In the genomic region with DNA sequence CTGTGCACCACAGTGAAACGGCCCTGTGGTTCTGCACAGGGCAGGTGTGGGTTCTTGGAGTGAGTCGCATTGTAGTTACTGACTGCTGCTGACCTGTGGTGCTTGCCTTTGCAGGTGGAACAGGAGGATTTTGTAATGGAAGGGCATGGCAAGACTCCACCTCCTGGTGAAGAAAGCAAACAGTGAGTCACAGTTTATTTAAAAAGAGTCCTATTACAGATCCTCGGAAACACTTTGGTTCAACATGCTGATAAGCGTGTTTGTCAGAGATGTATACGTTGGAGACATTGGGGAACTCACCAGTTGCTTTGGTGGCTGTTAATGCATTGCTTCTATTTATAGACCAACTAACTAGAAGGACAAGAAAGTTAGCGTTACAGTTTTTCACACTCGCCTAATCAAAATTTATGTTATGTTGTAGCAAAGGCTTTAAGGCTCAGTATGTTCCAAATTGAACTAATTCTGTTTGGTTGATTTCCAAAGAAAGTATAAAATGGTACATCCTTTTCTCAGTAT, we compare ENCODE assay signal across 1 cellular context.
TF ChIP-seq lines count a peak whose summit lies in the region.

No MANE protein-coding gene starts in this region.

TF ChIP-seq in HepG2, 621 proteins besides CTCF, POLR2A, EP300 and RAD21 (continued from another document and continues in another):
- TF ChIP-seq, protein P1, sequence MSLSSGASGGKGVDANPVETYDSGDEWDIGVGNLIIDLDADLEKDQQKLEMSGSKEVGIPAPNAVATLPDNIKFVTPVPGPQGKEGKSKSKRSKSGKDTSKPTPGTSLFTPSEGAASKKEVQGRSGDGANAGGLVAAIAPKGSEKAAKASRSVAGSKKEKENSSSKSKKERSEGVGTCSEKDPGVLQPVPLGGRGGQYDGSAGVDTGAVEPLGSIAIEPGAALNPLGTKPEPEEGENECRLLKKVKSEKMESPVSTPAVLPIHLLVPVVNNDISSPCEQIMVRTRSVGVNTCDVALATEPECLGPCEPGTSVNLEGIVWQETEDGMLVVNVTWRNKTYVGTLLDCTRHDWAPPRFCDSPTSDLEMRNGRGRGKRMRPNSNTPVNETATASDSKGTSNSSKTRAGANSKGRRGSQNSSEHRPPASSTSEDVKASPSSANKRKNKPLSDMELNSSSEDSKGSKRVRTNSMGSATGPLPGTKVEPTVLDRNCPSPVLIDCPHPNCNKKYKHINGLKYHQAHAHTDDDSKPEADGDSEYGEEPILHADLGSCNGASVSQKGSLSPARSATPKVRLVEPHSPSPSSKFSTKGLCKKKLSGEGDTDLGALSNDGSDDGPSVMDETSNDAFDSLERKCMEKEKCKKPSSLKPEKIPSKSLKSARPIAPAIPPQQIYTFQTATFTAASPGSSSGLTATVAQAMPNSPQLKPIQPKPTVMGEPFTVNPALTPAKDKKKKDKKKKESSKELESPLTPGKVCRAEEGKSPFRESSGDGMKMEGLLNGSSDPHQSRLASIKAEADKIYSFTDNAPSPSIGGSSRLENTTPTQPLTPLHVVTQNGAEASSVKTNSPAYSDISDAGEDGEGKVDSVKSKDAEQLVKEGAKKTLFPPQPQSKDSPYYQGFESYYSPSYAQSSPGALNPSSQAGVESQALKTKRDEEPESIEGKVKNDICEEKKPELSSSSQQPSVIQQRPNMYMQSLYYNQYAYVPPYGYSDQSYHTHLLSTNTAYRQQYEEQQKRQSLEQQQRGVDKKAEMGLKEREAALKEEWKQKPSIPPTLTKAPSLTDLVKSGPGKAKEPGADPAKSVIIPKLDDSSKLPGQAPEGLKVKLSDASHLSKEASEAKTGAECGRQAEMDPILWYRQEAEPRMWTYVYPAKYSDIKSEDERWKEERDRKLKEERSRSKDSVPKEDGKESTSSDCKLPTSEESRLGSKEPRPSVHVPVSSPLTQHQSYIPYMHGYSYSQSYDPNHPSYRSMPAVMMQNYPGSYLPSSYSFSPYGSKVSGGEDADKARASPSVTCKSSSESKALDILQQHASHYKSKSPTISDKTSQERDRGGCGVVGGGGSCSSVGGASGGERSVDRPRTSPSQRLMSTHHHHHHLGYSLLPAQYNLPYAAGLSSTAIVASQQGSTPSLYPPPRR (CRISPR knock-in tag; IDR thresholded peaks at IDR 0.05; ENCODE audit: borderline replicate concordance) = peak; percentile 97
- TF ChIP-seq KLF15 (CRISPR knock-in tag; IDR thresholded peaks at IDR 0.05; ENCODE audit: borderline replicate concordance) = no peak
- TF ChIP-seq, protein P2, sequence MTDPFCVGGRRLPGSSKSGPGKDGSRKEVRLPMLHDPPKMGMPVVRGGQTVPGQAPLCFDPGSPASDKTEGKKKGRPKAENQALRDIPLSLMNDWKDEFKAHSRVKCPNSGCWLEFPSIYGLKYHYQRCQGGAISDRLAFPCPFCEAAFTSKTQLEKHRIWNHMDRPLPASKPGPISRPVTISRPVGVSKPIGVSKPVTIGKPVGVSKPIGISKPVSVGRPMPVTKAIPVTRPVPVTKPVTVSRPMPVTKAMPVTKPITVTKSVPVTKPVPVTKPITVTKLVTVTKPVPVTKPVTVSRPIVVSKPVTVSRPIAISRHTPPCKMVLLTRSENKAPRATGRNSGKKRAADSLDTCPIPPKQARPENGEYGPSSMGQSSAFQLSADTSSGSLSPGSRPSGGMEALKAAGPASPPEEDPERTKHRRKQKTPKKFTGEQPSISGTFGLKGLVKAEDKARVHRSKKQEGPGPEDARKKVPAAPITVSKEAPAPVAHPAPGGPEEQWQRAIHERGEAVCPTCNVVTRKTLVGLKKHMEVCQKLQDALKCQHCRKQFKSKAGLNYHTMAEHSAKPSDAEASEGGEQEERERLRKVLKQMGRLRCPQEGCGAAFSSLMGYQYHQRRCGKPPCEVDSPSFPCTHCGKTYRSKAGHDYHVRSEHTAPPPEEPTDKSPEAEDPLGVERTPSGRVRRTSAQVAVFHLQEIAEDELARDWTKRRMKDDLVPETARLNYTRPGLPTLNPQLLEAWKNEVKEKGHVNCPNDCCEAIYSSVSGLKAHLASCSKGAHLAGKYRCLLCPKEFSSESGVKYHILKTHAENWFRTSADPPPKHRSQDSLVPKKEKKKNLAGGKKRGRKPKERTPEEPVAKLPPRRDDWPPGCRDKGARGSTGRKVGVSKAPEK (CRISPR knock-in tag; IDR thresholded peaks at IDR 0.05; ENCODE audit: borderline replicate concordance) = peak; percentile 92
- TF ChIP-seq, protein P3, sequence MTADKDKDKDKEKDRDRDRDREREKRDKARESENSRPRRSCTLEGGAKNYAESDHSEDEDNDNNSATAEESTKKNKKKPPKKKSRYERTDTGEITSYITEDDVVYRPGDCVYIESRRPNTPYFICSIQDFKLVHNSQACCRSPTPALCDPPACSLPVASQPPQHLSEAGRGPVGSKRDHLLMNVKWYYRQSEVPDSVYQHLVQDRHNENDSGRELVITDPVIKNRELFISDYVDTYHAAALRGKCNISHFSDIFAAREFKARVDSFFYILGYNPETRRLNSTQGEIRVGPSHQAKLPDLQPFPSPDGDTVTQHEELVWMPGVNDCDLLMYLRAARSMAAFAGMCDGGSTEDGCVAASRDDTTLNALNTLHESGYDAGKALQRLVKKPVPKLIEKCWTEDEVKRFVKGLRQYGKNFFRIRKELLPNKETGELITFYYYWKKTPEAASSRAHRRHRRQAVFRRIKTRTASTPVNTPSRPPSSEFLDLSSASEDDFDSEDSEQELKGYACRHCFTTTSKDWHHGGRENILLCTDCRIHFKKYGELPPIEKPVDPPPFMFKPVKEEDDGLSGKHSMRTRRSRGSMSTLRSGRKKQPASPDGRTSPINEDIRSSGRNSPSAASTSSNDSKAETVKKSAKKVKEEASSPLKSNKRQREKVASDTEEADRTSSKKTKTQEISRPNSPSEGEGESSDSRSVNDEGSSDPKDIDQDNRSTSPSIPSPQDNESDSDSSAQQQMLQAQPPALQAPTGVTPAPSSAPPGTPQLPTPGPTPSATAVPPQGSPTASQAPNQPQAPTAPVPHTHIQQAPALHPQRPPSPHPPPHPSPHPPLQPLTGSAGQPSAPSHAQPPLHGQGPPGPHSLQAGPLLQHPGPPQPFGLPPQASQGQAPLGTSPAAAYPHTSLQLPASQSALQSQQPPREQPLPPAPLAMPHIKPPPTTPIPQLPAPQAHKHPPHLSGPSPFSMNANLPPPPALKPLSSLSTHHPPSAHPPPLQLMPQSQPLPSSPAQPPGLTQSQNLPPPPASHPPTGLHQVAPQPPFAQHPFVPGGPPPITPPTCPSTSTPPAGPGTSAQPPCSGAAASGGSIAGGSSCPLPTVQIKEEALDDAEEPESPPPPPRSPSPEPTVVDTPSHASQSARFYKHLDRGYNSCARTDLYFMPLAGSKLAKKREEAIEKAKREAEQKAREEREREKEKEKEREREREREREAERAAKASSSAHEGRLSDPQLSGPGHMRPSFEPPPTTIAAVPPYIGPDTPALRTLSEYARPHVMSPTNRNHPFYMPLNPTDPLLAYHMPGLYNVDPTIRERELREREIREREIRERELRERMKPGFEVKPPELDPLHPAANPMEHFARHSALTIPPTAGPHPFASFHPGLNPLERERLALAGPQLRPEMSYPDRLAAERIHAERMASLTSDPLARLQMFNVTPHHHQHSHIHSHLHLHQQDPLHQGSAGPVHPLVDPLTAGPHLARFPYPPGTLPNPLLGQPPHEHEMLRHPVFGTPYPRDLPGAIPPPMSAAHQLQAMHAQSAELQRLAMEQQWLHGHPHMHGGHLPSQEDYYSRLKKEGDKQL (CRISPR knock-in tag; IDR thresholded peaks at IDR 0.05; ENCODE audit: low read depth) = peak; percentile 96
- no peak for TF ChIP-seq SUZ12 (IDR thresholded peaks at IDR 0.05; ENCODE audit: low read depth, low read length)
- peak; percentile 97 for TF ChIP-seq ATF3 (CRISPR knock-in tag; IDR thresholded peaks at IDR 0.05)
- no peak for TF ChIP-seq ZNF362 (CRISPR knock-in tag; IDR thresholded peaks at IDR 0.05; ENCODE audit: borderline replicate concordance)
- TF ChIP-seq RFXAP (CRISPR knock-in tag; IDR thresholded peaks at IDR 0.05; ENCODE audit: borderline replicate concordance) = no peak
- peak; percentile 60; the same call in 1 of the 2 replicates for TF ChIP-seq ELF3 (CRISPR knock-in tag; IDR thresholded peaks at IDR 0.05)
- TF ChIP-seq ZBED4 (CRISPR knock-in tag; IDR thresholded peaks at IDR 0.05; ENCODE audit: borderline replicate concordance) = 0 out of 2 replicates have a peak, but pooled peaks have one; percentile 35
- peak; percentile 99 for TF ChIP-seq SP5 (CRISPR knock-in tag; IDR thresholded peaks at IDR 0.05; ENCODE audit: borderline replicate concordance, low read depth)
- TF ChIP-seq PITX1 (CRISPR knock-in tag; IDR thresholded peaks at IDR 0.05) = peak; percentile 80; the same call in 1 of the 2 replicates
- TF ChIP-seq TRIM24 (CRISPR knock-in tag; IDR thresholded peaks at IDR 0.05) = no peak
- no peak for TF ChIP-seq GABPA (IDR thresholded peaks at IDR 0.05; ENCODE audit: low read depth, low read length)
- peak; percentile 50; the same call in 1 of the 2 replicates for TF ChIP-seq GABPA (CRISPR knock-in tag; IDR thresholded peaks at IDR 0.05; ENCODE audit: low read depth)
- peak; percentile 88; the same call in 1 of the 2 replicates for TF ChIP-seq HMG20B (CRISPR knock-in tag; conservative IDR thresholded peaks at IDR 0.05)
- TF ChIP-seq, protein P4, sequence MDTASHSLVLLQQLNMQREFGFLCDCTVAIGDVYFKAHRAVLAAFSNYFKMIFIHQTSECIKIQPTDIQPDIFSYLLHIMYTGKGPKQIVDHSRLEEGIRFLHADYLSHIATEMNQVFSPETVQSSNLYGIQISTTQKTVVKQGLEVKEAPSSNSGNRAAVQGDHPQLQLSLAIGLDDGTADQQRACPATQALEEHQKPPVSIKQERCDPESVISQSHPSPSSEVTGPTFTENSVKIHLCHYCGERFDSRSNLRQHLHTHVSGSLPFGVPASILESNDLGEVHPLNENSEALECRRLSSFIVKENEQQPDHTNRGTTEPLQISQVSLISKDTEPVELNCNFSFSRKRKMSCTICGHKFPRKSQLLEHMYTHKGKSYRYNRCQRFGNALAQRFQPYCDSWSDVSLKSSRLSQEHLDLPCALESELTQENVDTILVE (CRISPR knock-in tag; IDR thresholded peaks at IDR 0.05) = peak; percentile 53; the same call in 1 of the 2 replicates
- TF ChIP-seq ARID5B (CRISPR knock-in tag; IDR thresholded peaks at IDR 0.05) = peak; percentile 93
- peak; percentile 38; the same call in 1 of the 2 replicates for TF ChIP-seq NFIC (IDR thresholded peaks at IDR 0.05; ENCODE audit: low read length)
- peak; percentile 41; the same call in 1 of the 2 replicates for TF ChIP-seq ZNF136 (CRISPR knock-in tag; IDR thresholded peaks at IDR 0.05; ENCODE audit: low read depth)
- no peak for TF ChIP-seq CREB3 (CRISPR knock-in tag; IDR thresholded peaks at IDR 0.05)
